ENCODE assay signal across 19 cellular contexts in the genomic region with DNA sequence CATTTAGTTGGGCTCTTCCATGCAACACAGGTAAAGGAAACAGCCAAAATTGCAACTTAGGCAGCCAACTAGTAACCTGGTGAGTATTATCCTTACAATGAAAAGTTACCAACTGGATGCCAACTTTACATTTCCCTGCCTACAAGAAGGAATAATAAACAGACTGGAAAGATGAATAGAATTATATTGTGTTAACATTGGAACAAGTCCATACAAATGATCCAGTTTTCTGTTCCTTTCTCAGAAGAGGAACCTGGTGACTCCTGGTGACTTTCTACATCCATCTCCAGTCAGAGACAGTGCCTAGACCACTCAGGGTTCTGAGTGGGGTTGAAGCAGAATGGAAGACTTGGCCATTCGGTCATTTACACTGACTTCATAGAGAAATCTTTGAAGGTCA. TPM values are rescaled to one million over a fixed set of nuclear protein-coding genes. Genes with fewer than 3 reads are reported as not detected.
DNase-seq lines count a peak whose midpoint lies in the region; ATAC-seq and TF ChIP-seq lines count a peak whose summit lies in the region.
"Had no signal": no experiment of that assay in that cellular context is flagged by ENCODE, and none has a peak within 500 bp of the region (broad histone marks: within the 10 kb centered on the region; RNA-seq: fewer than 3 reads in every experiment).

No MANE protein-coding gene starts in this region.

- ATAC-seq in heart right ventricle (no peak), left cardiac atrium (no peak), gastroesophageal sphincter (no peak)
- ATAC-seq: Panc1 had no signal

- no peak overlapping the region for H3K4me3 ChIP-seq in heart right ventricle
- H3K4me3 ChIP-seq in osteoblast (ENCODE audit: insufficient read depth, low read length), result no peak overlapping the region
- no peak overlapping the region for H3K4me3 ChIP-seq in subcutaneous abdominal adipose tissue (ENCODE audit: low read depth in 1 of 5, low read length in 5 of 5)
- no peak overlapping the region for H3K4me3 ChIP-seq in gastroesophageal sphincter
- no peak overlapping the region for H3K4me3 ChIP-seq in WERI-Rb-1 (ENCODE audit: low read depth, low read length)

- H3K4me1 ChIP-seq in heart right ventricle (peaks cover 0 to 81% (median 63%) of the 10 kb centered on the region in 9 donors), osteoblast (ENCODE audit: insufficient read depth, low read length) (peaks cover 34% of the 10 kb centered on the region), subcutaneous abdominal adipose tissue (ENCODE audit: control insufficient read depth in 5 of 5, insufficient read depth in 5 of 5, low read length in 5 of 5) (peaks cover 0 to 21% (median 12%) of the 10 kb centered on the region in 5 donors), gastroesophageal sphincter (no peaks in the 10 kb centered on the region)

- no peak overlapping the region for H3K4me2 ChIP-seq in osteoblast (ENCODE audit: insufficient read depth, low read length)

- H3K27me3 ChIP-seq in heart right ventricle (no peaks in the 10 kb centered on the region), osteoblast (ENCODE audit: insufficient read depth, low read length) (no peaks in the 10 kb centered on the region), subcutaneous abdominal adipose tissue (ENCODE audit: control insufficient read depth in 5 of 5, insufficient read depth in 4 of 5, low read length in 5 of 5) (no peaks in the 10 kb centered on the region), gastroesophageal sphincter (no peaks in the 10 kb centered on the region), WERI-Rb-1 (ENCODE audit: insufficient read depth, low read depth, severe bottlenecking) (no peaks in the 10 kb centered on the region)

- peak overlapping the region in 1 of 5 donors; percentile 41 for H3K9ac ChIP-seq in subcutaneous abdominal adipose tissue (ENCODE audit: low read length in 5 of 5)

- WGBS in heart right ventricle, 2 donors, result 92 to 93% methylated on average over 1 of the region's 1 CpG
- WGBS in gastroesophageal sphincter (ENCODE audit: low coverage in 1 of 2), 2 donors, result 89 to 100% methylated on average over 1 of the region's 1 CpG

- H4K20me1 ChIP-seq in osteoblast (ENCODE audit: insufficient read depth, low read length), result no peaks in the 10 kb centered on the region

- intact Hi-C loops in heart right ventricle (cut with DNase I), result loop anchor here in 1 of 10 donors (5.0 kb wide), 1 partner anchor 42 kb away; no protein-coding TSS in a partner anchor
- intact Hi-C loops in left cardiac atrium (cut with DNase I), result no loop called here

- H3K36me3 ChIP-seq in heart right ventricle, result no peaks in the 10 kb centered on the region
- H3K36me3 ChIP-seq in osteoblast (ENCODE audit: insufficient read depth, low read length), result no peaks in the 10 kb centered on the region
- no peaks in the 10 kb centered on the region for H3K36me3 ChIP-seq in subcutaneous abdominal adipose tissue (ENCODE audit: control insufficient read depth in 5 of 5, insufficient read depth in 5 of 5, low read length in 5 of 5)
- H3K36me3 ChIP-seq in gastroesophageal sphincter, result no peaks in the 10 kb centered on the region
- no peaks in the 10 kb centered on the region for H3K36me3 ChIP-seq in WERI-Rb-1

- H3K9me3 ChIP-seq in heart right ventricle, result no peaks in the 10 kb centered on the region
- no peaks in the 10 kb centered on the region for H3K9me3 ChIP-seq in osteoblast (ENCODE audit: low read depth, low read length)
- H3K9me3 ChIP-seq in subcutaneous abdominal adipose tissue (ENCODE audit: control insufficient read depth in 5 of 5, low read length in 5 of 5), result no peaks in the 10 kb centered on the region
- H3K9me3 ChIP-seq in gastroesophageal sphincter, result no peaks in the 10 kb centered on the region
- H3K9me3 ChIP-seq in WERI-Rb-1 (ENCODE audit: severe bottlenecking), result no peaks in the 10 kb centered on the region

- H2AFZ ChIP-seq in osteoblast (ENCODE audit: low read length), result no peak overlapping the region

- no peak for TF ChIP-seq POLR2A in gastroesophageal sphincter (IDR thresholded peaks at IDR 0.05)

- H3K79me2 ChIP-seq in osteoblast (ENCODE audit: insufficient read depth, low read length), result peaks cover 10% of the 10 kb centered on the region

- DNase-seq in heart right ventricle (no peak), left cardiac atrium (no peak), MV-4-11 (lab: John Stamatoyannopoulos, UW) (peak; percentile 18), osteoblast (ENCODE audit: insufficient read length, low spot score, missing footprints) (no peak), H4 (ENCODE audit: low spot score) (no peak), WERI-Rb-1 (no peak)
- DNase-seq: CD4-positive, CD25-positive, alpha-beta regulatory T cell; GF-D8; Karpas-422; NCI-H1092; NCI-H1436; NCI-H187 treated with DMSO at 0.1 percent for 48 hours; NCI-H2227 treated with DMSO at 0.1 percent for 48 hours; NCI-H510A; NCI-H774; NK-92 treated with Interleukin-12 subunit alpha and Interleukin-12 subunit beta, amount 100 ng/mL, for 24 hours had no signal

- no peak for TF ChIP-seq CTCF in heart right ventricle (IDR thresholded peaks at IDR 0.05)
- no peak for TF ChIP-seq CTCF in osteoblast (IDR thresholded peaks at IDR 0.05; ENCODE audit: extremely low read depth, low read depth, low read length)
- no peak for TF ChIP-seq CTCF in gastroesophageal sphincter (IDR thresholded peaks at IDR 0.05)
- no peak for TF ChIP-seq CTCF in WERI-Rb-1 (IDR thresholded peaks at IDR 0.05; ENCODE audit: low read depth, low read length)

- TF ChIP-seq EP300 in gastroesophageal sphincter (IDR thresholded peaks at IDR 0.05), result no peak

- H3K27ac ChIP-seq in heart right ventricle (peak overlapping the region in 7 of 10 donors; percentile 9 to 69 (median 42)), osteoblast (ENCODE audit: low read depth, low read length) (peak overlapping the region; percentile 76), subcutaneous abdominal adipose tissue (ENCODE audit: low read depth, low read length) (peak overlapping the region; percentile 19), gastroesophageal sphincter (no peak overlapping the region), WERI-Rb-1 (no peak overlapping the region)

RNA-seq across cellular contexts. Expression of a gene that starts 20.6 kb away (rescaled TPM):
- 10 to 100 TPM; 16.8 to 57.4 (median 45.9) TPM for total RNA-seq in heart right ventricle
- polyA plus RNA-seq in heart right ventricle, result 10 to 100 TPM in 1 of 2 donors, 1 to 10 TPM in 1; 4.8 to 76.2 TPM
- total RNA-seq in left cardiac atrium, result 10 to 100 TPM; 17.4 to 23.8 TPM
- 2.2 and 3.5 TPM in 2 replicates for total RNA-seq in osteoblast
- 10 to 100 TPM in 1 of 4 donors, 1 to 10 TPM in 3; 1.5 to 12.8 (median 6.0) TPM for total RNA-seq in gastroesophageal sphincter
- 0.21 and 1.0 TPM in 2 replicates for total RNA-seq in H4 (2014; rRNA removed; shearing (Covaris generic))

Comparison
In these comparisons a context has a peak if more than half of its experiments do, and no peak if none do; other contexts are left out.
1. H3K27ac ChIP-seq: peak in heart right ventricle (7 of 10), osteoblast (single experiment) and subcutaneous abdominal adipose tissue (single experiment); none in gastroesophageal sphincter (0 of 4) and WERI-Rb-1 (single experiment).